1 cellular context compared by ENCODE assay signal in the genomic region with DNA sequence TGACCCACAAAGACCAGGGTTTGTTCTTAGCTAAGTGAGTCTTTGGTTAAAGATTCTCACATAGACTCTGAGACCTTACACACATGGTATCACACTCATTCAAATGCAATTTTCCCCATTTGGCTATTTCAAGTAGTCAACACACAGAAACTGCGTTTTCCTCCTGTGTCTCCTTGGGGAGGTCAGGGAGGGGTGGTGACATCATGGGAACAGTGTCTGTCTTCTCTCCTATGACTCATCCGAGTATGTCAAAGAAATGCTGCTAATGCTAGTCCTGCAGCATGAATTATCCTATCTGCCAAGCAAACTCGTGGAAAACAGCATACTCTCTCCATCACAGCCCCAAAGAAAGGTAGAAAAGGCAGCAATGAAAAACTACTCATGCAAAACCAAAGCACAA.
TF ChIP-seq lines count a peak whose summit lies in the region.

No MANE protein-coding gene starts in this region.

TF ChIP-seq in GM23338, 12 proteins besides CTCF, POLR2A, EP300 and RAD21 (continued from another document):
- TF ChIP-seq, protein P1, sequence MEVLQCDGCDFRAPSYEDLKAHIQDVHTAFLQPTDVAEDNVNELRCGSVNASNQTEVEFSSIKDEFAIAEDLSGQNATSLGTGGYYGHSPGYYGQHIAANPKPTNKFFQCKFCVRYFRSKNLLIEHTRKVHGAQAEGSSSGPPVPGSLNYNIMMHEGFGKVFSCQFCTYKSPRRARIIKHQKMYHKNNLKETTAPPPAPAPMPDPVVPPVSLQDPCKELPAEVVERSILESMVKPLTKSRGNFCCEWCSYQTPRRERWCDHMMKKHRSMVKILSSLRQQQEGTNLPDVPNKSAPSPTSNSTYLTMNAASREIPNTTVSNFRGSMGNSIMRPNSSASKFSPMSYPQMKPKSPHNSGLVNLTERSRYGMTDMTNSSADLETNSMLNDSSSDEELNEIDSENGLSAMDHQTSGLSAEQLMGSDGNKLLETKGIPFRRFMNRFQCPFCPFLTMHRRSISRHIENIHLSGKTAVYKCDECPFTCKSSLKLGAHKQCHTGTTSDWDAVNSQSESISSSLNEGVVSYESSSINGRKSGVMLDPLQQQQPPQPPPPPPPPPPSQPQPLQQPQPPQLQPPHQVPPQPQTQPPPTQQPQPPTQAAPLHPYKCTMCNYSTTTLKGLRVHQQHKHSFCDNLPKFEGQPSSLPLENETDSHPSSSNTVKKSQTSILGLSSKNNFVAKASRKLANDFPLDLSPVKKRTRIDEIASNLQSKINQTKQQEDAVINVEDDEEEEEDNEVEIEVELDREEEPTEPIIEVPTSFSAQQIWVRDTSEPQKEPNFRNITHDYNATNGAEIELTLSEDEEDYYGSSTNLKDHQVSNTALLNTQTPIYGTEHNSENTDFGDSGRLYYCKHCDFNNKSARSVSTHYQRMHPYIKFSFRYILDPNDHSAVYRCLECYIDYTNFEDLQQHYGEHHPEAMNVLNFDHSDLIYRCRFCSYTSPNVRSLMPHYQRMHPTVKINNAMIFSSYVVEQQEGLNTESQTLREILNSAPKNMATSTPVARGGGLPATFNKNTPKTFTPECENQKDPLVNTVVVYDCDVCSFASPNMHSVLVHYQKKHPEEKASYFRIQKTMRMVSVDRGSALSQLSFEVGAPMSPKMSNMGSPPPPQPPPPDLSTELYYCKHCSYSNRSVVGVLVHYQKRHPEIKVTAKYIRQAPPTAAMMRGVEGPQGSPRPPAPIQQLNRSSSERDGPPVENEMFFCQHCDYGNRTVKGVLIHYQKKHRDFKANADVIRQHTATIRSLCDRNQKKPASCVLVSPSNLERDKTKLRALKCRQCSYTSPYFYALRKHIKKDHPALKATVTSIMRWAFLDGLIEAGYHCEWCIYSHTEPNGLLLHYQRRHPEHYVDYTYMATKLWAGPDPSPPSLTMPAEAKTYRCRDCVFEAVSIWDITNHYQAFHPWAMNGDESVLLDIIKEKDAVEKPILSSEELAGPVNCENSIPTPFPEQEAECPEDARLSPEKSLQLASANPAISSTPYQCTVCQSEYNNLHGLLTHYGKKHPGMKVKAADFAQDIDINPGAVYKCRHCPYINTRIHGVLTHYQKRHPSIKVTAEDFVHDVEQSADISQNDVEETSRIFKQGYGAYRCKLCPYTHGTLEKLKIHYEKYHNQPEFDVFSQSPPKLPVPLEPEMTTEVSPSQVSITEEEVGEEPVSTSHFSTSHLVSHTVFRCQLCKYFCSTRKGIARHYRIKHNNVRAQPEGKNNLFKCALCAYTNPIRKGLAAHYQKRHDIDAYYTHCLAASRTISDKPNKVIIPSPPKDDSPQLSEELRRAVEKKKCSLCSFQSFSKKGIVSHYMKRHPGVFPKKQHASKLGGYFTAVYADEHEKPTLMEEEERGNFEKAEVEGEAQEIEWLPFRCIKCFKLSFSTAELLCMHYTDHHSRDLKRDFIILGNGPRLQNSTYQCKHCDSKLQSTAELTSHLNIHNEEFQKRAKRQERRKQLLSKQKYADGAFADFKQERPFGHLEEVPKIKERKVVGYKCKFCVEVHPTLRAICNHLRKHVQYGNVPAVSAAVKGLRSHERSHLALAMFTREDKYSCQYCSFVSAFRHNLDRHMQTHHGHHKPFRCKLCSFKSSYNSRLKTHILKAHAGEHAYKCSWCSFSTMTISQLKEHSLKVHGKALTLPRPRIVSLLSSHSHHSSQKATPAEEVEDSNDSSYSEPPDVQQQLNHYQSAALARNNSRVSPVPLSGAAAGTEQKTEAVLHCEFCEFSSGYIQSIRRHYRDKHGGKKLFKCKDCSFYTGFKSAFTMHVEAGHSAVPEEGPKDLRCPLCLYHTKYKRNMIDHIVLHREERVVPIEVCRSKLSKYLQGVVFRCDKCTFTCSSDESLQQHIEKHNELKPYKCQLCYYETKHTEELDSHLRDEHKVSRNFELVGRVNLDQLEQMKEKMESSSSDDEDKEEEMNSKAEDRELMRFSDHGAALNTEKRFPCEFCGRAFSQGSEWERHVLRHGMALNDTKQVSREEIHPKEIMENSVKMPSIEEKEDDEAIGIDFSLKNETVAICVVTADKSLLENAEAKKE (CRISPR knock-in tag; IDR thresholded peaks at IDR 0.05), result no peak
- TF ChIP-seq EZH2phosphoT487 (IDR thresholded peaks at IDR 0.05; ENCODE audit: unreplicated experiment) (no peak), EZH2 (IDR thresholded peaks at IDR 0.05; ENCODE audit: low read depth, unreplicated experiment) (no peak)
